ENCODE assay signal across 19 cellular contexts in genomic region chr22:44539467-44540063, GRCh38. TPM values are rescaled to one million over a fixed set of nuclear protein-coding genes. Genes with fewer than 3 reads are reported as not detected.
DNase-seq lines count a peak whose midpoint lies in the region; ATAC-seq, FAIRE-seq and TF ChIP-seq lines count a peak whose summit lies in the region.
"Had no signal": no experiment of that assay in that cellular context is flagged by ENCODE, and none has a peak within 500 bp of the region (broad histone marks: within the 10 kb centered on the region; RNA-seq: fewer than 3 reads in every experiment).

No MANE protein-coding gene starts in this region.

- no peaks in the 10 kb centered on the region for H3K4me1 Mint-ChIP-seq in endodermal cell
- H3K4me1 Mint-ChIP-seq: CD4-positive, CD25-positive, alpha-beta regulatory T cell had no signal

- no peak for TF ChIP-seq POLR2A in sigmoid colon (IDR thresholded peaks at IDR 0.05)

- no peaks in the 10 kb centered on the region for H3K27me3 ChIP-seq in endodermal cell (ENCODE audit: control insufficient read depth, insufficient read depth, low read length, poor library complexity, severe bottlenecking)
- H3K27me3 ChIP-seq in sigmoid colon, result peaks cover 0 to 14% (median 0%) of the 10 kb centered on the region in 3 donors

- no peak for TF ChIP-seq CTCF in endodermal cell (conservative IDR thresholded peaks at IDR 0.05)
- TF ChIP-seq CTCF in sigmoid colon (IDR thresholded peaks at IDR 0.05), result no peak

- peaks cover 1% of the 10 kb centered on the region for H3K27me3 Mint-ChIP-seq in endodermal cell (ENCODE audit: insufficient read depth)

- no peak overlapping the region for H3K9ac ChIP-seq in endodermal cell (ENCODE audit: extremely low read depth, low read length, poor library complexity, severe bottlenecking)

- intact Hi-C loops in sigmoid colon (cut with DNase I), result no loop called here

- H3K9me3 ChIP-seq in endodermal cell (ENCODE audit: control insufficient read depth, low read length) (no peaks in the 10 kb centered on the region), sigmoid colon (no peaks in the 10 kb centered on the region)
- H3K9me3 ChIP-seq: BE2C had no signal

- WGBS in endodermal cell (ENCODE audit: insufficient coverage in 1 of 2, insufficient read length in 1 of 2), 2 experiments, result 42 to 44% methylated on average over 2 to 4 of the region's 4 CpGs
- WGBS in sigmoid colon, 2 donors, result 58 to 63% methylated on average over 4 of the region's 4 CpGs

- H3K4me3 ChIP-seq in endodermal cell (ENCODE audit: low read length) (no peak overlapping the region), sigmoid colon (no peak overlapping the region)
- H3K4me3 ChIP-seq: GM12878 had no signal

- no peak overlapping the region for H3K27ac ChIP-seq in endodermal cell (ENCODE audit: low read depth, low read length)
- H3K27ac ChIP-seq in sigmoid colon, result no peak overlapping the region

- H3K4me3 Mint-ChIP-seq in endodermal cell, result no peak overlapping the region
- H3K4me3 Mint-ChIP-seq: CD4-positive, CD25-positive, alpha-beta regulatory T cell; CD8-positive, alpha-beta memory T cell; H9 had no signal

- no peaks in the 10 kb centered on the region for H3K36me3 Mint-ChIP-seq in endodermal cell (ENCODE audit: low read depth)
- H3K36me3 Mint-ChIP-seq: CD4-positive, CD25-positive, alpha-beta regulatory T cell; CD8-positive, alpha-beta memory T cell had no signal

- H3K4me1 ChIP-seq in endodermal cell (ENCODE audit: control insufficient read depth, insufficient read depth, low read length) (no peaks in the 10 kb centered on the region), sigmoid colon (no peaks in the 10 kb centered on the region)
- H3K4me1 ChIP-seq: BE2C had no signal

- peaks cover 1% of the 10 kb centered on the region for H3K9me3 Mint-ChIP-seq in endodermal cell
- H3K9me3 Mint-ChIP-seq: CD4-positive, CD25-positive, alpha-beta regulatory T cell; CD8-positive, alpha-beta memory T cell had no signal

- H3K27ac Mint-ChIP-seq in endodermal cell, result no peak overlapping the region
- H3K27ac Mint-ChIP-seq: CD8-positive, alpha-beta memory T cell had no signal

- peak; percentile 74 for FAIRE-seq in HTR-8/SVneo (lab: Jason Lieb, UNC)
- FAIRE-seq: A204.1, GM12878, H1 had no signal

- H3K36me3 ChIP-seq in endodermal cell (ENCODE audit: control insufficient read depth, insufficient read depth, low read length) (no peaks in the 10 kb centered on the region), sigmoid colon (no peaks in the 10 kb centered on the region)
- H3K36me3 ChIP-seq: BE2C had no signal

- ATAC-seq in GM19395 (IDR thresholded peaks at IDR 0.05; ENCODE audit: unreplicated experiment), result no peak
- ATAC-seq: GM12878 had no signal

- DNase-seq in HTR-8/SVneo (ENCODE audit: insufficient read length, low spot score) (no peak), endodermal cell (peak; percentile 3), sigmoid colon (peak; percentile 25)
- no peak for DNase-seq in activated CD4-positive, CD25-positive, alpha-beta regulatory T cell (lab: John Stamatoyannopoulos, UW)
- no peak for DNase-seq in activated naive CD4-positive, alpha-beta T cell (lab: John Stamatoyannopoulos, UW)
- DNase-seq: ACHN; BE2C; C1 segment of cervical spinal cord; CD4-positive, CD25-positive, alpha-beta regulatory T cell; CD8-positive, alpha-beta memory T cell; COR-L47; DMS 273 treated with DMSO at 0.1 percent for 48 hours; DND-41; EL; H9 had no signal

- no peak for TF ChIP-seq EP300 in sigmoid colon (IDR thresholded peaks at IDR 0.05)

RNA-seq across cellular contexts. Expression of gene RTL6, which starts 41.5 kb away (rescaled TPM):
- total RNA-seq in endodermal cell (10 to 100 TPM; 19.7 to 20.7 TPM), sigmoid colon (10 to 100 TPM; 16.1 to 25.7 (median 20.5) TPM)
- 26.0 TPM for polyA plus RNA-seq in endodermal cell (2013, experiment 1 of 2)
- 24.8 TPM for polyA plus RNA-seq in endodermal cell (2013, experiment 2 of 2)
- 10 to 100 TPM in 1 of 3 donors, 1 to 10 TPM in 2; 8.3 to 13.6 (median 8.4) TPM for polyA plus RNA-seq in sigmoid colon

Comparison
In these comparisons a context has a peak if more than half of its experiments do, and no peak if none do; other contexts are left out.
1. DNase-seq: peak in endodermal cell (single experiment) and sigmoid colon (single experiment); none in HTR-8/SVneo (single experiment), activated CD4-positive, CD25-positive, alpha-beta regulatory T cell (0 of 4) and activated naive CD4-positive, alpha-beta T cell (0 of 4).